ENCODE assay signal across 8 cellular contexts in genomic region chr16:566475-567361, GRCh38. TPM values are rescaled to one million over a fixed set of nuclear protein-coding genes. Genes with fewer than 3 reads are reported as not detected.
DNase-seq lines count a peak whose midpoint lies in the region; ATAC-seq and TF ChIP-seq lines count a peak whose summit lies in the region.

A gene with protein sequence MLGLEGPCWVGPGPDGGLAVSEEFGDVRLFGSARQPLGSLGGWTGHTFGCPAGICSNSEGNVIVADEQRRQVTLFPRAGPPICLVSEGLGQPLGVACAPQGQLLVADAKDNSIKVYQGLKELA (plus strand): TSS chr16:567005. CDS start chr16:568048, 1,043 bp downstream.

- H3K27ac ChIP-seq in gastrocnemius medialis, result peak within 1 kb of the TSS in 3 of 4 donors; percentile 15 to 39 (median 18)

- no peak for TF ChIP-seq CTCF in gastrocnemius medialis (IDR thresholded peaks at IDR 0.05 in 4 of 5, conservative IDR thresholded peaks at IDR 0.05 in 1 of 5)

- DNase-seq in DMS53 treated with DMSO at 0.1 percent for 48 hours (lab: John Stamatoyannopoulos, UW; ENCODE audit: unreplicated experiment) (peak; percentile 41), HAP-1 (ENCODE audit: low spot score in 2 of 2) (peak; percentile 35 to 73), NT2/D1 (ENCODE audit: low read depth, low spot score) (no peak), cardiac septum (ENCODE audit: low spot score) (peak; percentile 81), gastrocnemius medialis (peak; percentile 40 to 51), Ammon's horn (ENCODE audit: low spot score) (no peak), amniotic stem cell (lab: John Stamatoyannopoulos, UW) (no peak)
- peak; percentile 49 for DNase-seq in activated effector memory CD4-positive, alpha-beta T cell treated with Interleukin-2 at 50 U/mL for 16 hours

- peaks cover 7% of the 10 kb centered on the region for H3K4me1 ChIP-seq in HAP-1
- peaks cover 41% of the 10 kb centered on the region for H3K4me1 ChIP-seq in NT2/D1 (ENCODE audit: insufficient read depth, insufficient read length)
- peaks cover 22 to 29% of the 10 kb centered on the region in 2 donors for H3K4me1 ChIP-seq in gastrocnemius medialis

- H3K9ac ChIP-seq in NT2/D1 (ENCODE audit: insufficient read length, low read depth), result peak within 1 kb of the TSS; percentile 70

- TF ChIP-seq POLR2A in gastrocnemius medialis (IDR thresholded peaks at IDR 0.05), result no peak

- H3K4me3 ChIP-seq in HAP-1 (no peak within 1 kb of the TSS), NT2/D1 (ENCODE audit: insufficient read length, low read depth) (no peak within 1 kb of the TSS), gastrocnemius medialis (peak within 1 kb of the TSS; percentile 19 to 40 (median 36))

- ATAC-seq in gastrocnemius medialis, result no peak

- intact Hi-C loops in cardiac septum (cut with DNase I), result no loop called here
- intact Hi-C loops in gastrocnemius medialis (cut with DNase I; ENCODE audit: low total_unique reads), result no loop called here

- H3K27me3 ChIP-seq in HAP-1 (ENCODE audit: low read depth) (peaks cover 9% of the 10 kb centered on the region), NT2/D1 (ENCODE audit: insufficient read depth, insufficient read length) (peaks cover 8% of the 10 kb centered on the region), gastrocnemius medialis (peaks cover 4 to 6% (median 5%) of the 10 kb centered on the region in 3 donors)

- H3K9me3 ChIP-seq in HAP-1 (no peaks in the 10 kb centered on the region), NT2/D1 (ENCODE audit: insufficient read depth, low read length) (no peaks in the 10 kb centered on the region), gastrocnemius medialis (no peaks in the 10 kb centered on the region)

- in situ Hi-C loops in HAP-1 (cut with MboI; ENCODE audit: low sequenced_read_pairs) (no loop called here), gastrocnemius medialis (cut with MboI; ENCODE audit: low sequenced_read_pairs in 4 of 4) (no loop called here)

- H3K36me3 ChIP-seq in HAP-1 (replicated peaks) (no peaks in the 10 kb centered on the region), NT2/D1 (ENCODE audit: insufficient read depth, insufficient read length, low read length) (peaks cover 6% of the 10 kb centered on the region), gastrocnemius medialis (no peaks in the 10 kb centered on the region)

RNA-seq across cellular contexts. Expression of the gene that starts here (rescaled TPM):
- 0.30 TPM for total RNA-seq in cardiac septum
- under 1 TPM; 0.42 to 0.56 (median 0.48) TPM for total RNA-seq in gastrocnemius medialis

Comparison
In these comparisons a context has a peak if more than half of its experiments do, and no peak if none do; other contexts are left out.
1. Peak in DNase-seq in cardiac septum; RNA of the gene not detected or under 1 TPM.
2. Peak in DNase-seq, H3K4me3 ChIP-seq and H3K27ac ChIP-seq in gastrocnemius medialis; RNA of the gene not detected or under 1 TPM.
3. DNase-seq: peak in DMS53 treated with DMSO at 0.1 percent for 48 hours (single experiment), HAP-1 (2 of 2) and activated effector memory CD4-positive, alpha-beta T cell treated with Interleukin-2 at 50 U/mL for 16 hours (single experiment); none in NT2/D1 (single experiment), Ammon's horn (single experiment) and amniotic stem cell (single experiment).